ENCODE assay signal across 23 cellular contexts in genomic region chr12:46558696-46559095, GRCh38.
A peak's percentile ranks its signal among the peaks of the same experiment; 100 is the strongest.
DNase-seq lines count a peak whose midpoint lies in the region; ATAC-seq, FAIRE-seq and TF ChIP-seq lines count a peak whose summit lies in the region.
"Had no signal": no experiment of that assay in that cellular context is flagged by ENCODE, and none has a peak within 500 bp of the region (broad histone marks: within the 10 kb centered on the region; RNA-seq: fewer than 3 reads in every experiment).

No MANE protein-coding gene starts in this region.

- DNase-seq in K562 (ENCODE audit: extremely low read depth in 1 of 4, low spot score in 3 of 4), result no peak
- DNase-seq in fibroblast of peridontal ligament (ENCODE audit: extremely low read depth), result peak; percentile 45
- no peak for DNase-seq in sigmoid colon
- DNase-seq in HTR-8/SVneo (ENCODE audit: insufficient read length, low spot score), result no peak
- DNase-seq in stimulated activated CD4-positive, alpha-beta T cell treated with anti-CD3 and anti-CD28 coated beads, Interleukin-4, amount 100 ng/mL, for 24 hours, result no peak
- DNase-seq: 8988T; effector memory CD8-positive, alpha-beta T cell; hypothalamus; islet precursor cell; lower lobe of right lung; NCI-H1105; NCI-H2081; NK-92 treated with Interleukin-12 subunit alpha and Interleukin-12 subunit beta, amount 100 ng/mL, for 24 hours; occipital lobe; stimulated activated CD4-positive, alpha-beta T cell treated with anti-CD3 and anti-CD28 coated beads, Interleukin-1b, Interleukin-23, amount 100 ng/mL, for 48 hours; stimulated activated naive CD4-positive, alpha-beta T cell treated with Interleukin-2 at 50 U/mL for 16 hours; upper lobe of left lung had no signal

- no peaks in the 10 kb centered on the region for H3K79me2 ChIP-seq in ACC112 (ENCODE audit: control insufficient read depth, insufficient read depth, low read length, unreplicated experiment)
- no peaks in the 10 kb centered on the region for H3K79me2 ChIP-seq in K562 (ENCODE audit: control insufficient read depth, insufficient read depth, low read length)

- FAIRE-seq in K562 (lab: Jason Lieb, UNC), result no peak
- FAIRE-seq in HTR-8/SVneo (lab: Jason Lieb, UNC), result no peak

- TF ChIP-seq CTCF in K562 (IDR thresholded peaks at IDR 0.05 in 2 of 3, conservative IDR thresholded peaks at IDR 0.05 in 1 of 3; ENCODE audit: insufficient read depth in 2 of 3, low read depth in 1 of 3, low read length in 3 of 3), result no peak
- TF ChIP-seq CTCF in sigmoid colon (IDR thresholded peaks at IDR 0.05), result no peak

- POLR2A ChIA-PET in K562 (lab: Yijun Ruan, JAX), result no interaction called here

- H3K4me3 ChIP-seq in ACC112 (ENCODE audit: low read depth, low read length) (no peak overlapping the region), K562 (no peak overlapping the region), sigmoid colon (no peak overlapping the region)
- H3K4me3 ChIP-seq: lower lobe of right lung, upper lobe of left lung had no signal

- no peak for TF ChIP-seq EP300 in K562 (IDR thresholded peaks at IDR 0.05; ENCODE audit: low read length)
- no peak for TF ChIP-seq EP300 in sigmoid colon (IDR thresholded peaks at IDR 0.05)

- H3K9me3 ChIP-seq in K562 (replicated peaks; ENCODE audit: control insufficient read depth, insufficient read depth, low read depth, low read length) (no peaks in the 10 kb centered on the region), sigmoid colon (no peaks in the 10 kb centered on the region)
- H3K9me3 ChIP-seq: lower lobe of right lung, upper lobe of left lung had no signal

- no peaks in the 10 kb centered on the region for H3K27me3 ChIP-seq in ACC112 (ENCODE audit: insufficient read depth, low read length)
- no peaks in the 10 kb centered on the region for H3K27me3 ChIP-seq in K562 (ENCODE audit: control insufficient read depth in 2 of 2, insufficient read depth in 2 of 2, low read length in 2 of 2)
- H3K27me3 ChIP-seq in sigmoid colon, result no peaks in the 10 kb centered on the region
- H3K27me3 ChIP-seq: upper lobe of left lung had no signal

- 75% methylated on average over 5 of the region's 5 CpGs for WGBS in K562 (ENCODE audit: insufficient coverage, low coverage, missing lambda C conversion rate)
- 90 to 92% methylated on average over 5 of the region's 5 CpGs for WGBS in sigmoid colon, 2 donors

- no peaks in the 10 kb centered on the region for H4K20me1 ChIP-seq in K562 (replicated peaks; ENCODE audit: control insufficient read depth, insufficient read depth, low read length)

- no peak for TF ChIP-seq POLR2A in K562 (conservative IDR thresholded peaks at IDR 0.05)
- TF ChIP-seq POLR2A in sigmoid colon (IDR thresholded peaks at IDR 0.05), result no peak
- TF ChIP-seq POLR2A in GM18505 (IDR thresholded peaks at IDR 0.05; ENCODE audit: borderline replicate concordance, extremely low read depth, insufficient read depth, insufficient read length), result no peak

- TF ChIP-seq RAD21 in K562 (CRISPR knock-in tag; conservative IDR thresholded peaks at IDR 0.05 in 1 of 2, IDR thresholded peaks at IDR 0.05 in 1 of 2), result no peak

- H3K27ac ChIP-seq in ACC112 (ENCODE audit: low read depth, low read length), result peak overlapping the region; percentile 99
- H3K27ac ChIP-seq in K562 (ENCODE audit: extremely low read depth, low read depth, low read length), result no peak overlapping the region
- H3K27ac ChIP-seq in sigmoid colon, result peak overlapping the region in 3 of 4 donors; percentile 64 to 82 (median 79)
- H3K27ac ChIP-seq: lower lobe of right lung, RWPE1, upper lobe of left lung had no signal

- BruUV-seq in K562 (replicated peaks; lab: Mats Ljungman, UMichigan), result no TSS peak

- H3K9ac ChIP-seq in K562 (ENCODE audit: insufficient read depth in 1 of 2, low read depth in 2 of 2, low read length in 2 of 2), result no peak overlapping the region

- in situ Hi-C loops in K562 (cut with MboI), result no loop called here

- ATAC-seq in K562 (no peak), GM18505 (IDR thresholded peaks at IDR 0.05; ENCODE audit: unreplicated experiment) (no peak), GM18870 (IDR thresholded peaks at IDR 0.05; ENCODE audit: unreplicated experiment) (no peak)
- ATAC-seq: activated CD4-positive, CD25-positive, alpha-beta regulatory T cell treated with anti-CD3 and anti-CD28 coated beads, Interleukin-2, amount 50 U/mL, for 24 hours; effector memory CD8-positive, alpha-beta T cell; lower lobe of right lung; sciatic nerve had no signal

- intact Hi-C loops in K562 (cut with micrococcal nuclease) (loop anchor here (5.0 to 10.0 kb wide), 3 partner anchors 126 to 294 kb away; partner anchors contain the start of genes SLC38A1 and SLC38A2), sigmoid colon (cut with DNase I) (loop anchor here (5.0 kb wide), 2 partner anchors 156 to 176 kb away; no protein-coding TSS in a partner anchor)

- H3K4me2 ChIP-seq in K562 (ENCODE audit: insufficient read depth, low read length), result no peak overlapping the region

- CTCF ChIA-PET in K562 (lab: Yijun Ruan, JAX; ENCODE audit: low intra/inter-chr PET ratio), result no interaction called here

- no peaks in the 10 kb centered on the region for H3K36me3 ChIP-seq in ACC112 (ENCODE audit: insufficient read depth, low read length)
- no peaks in the 10 kb centered on the region for H3K36me3 ChIP-seq in K562 (ENCODE audit: control insufficient read depth, insufficient read depth, low read length)
- H3K36me3 ChIP-seq in sigmoid colon, result no peaks in the 10 kb centered on the region
- H3K36me3 ChIP-seq: lower lobe of right lung, upper lobe of left lung had no signal

- H3K9me1 ChIP-seq in K562 (ENCODE audit: control insufficient read depth, insufficient read depth, low read length), result no peaks in the 10 kb centered on the region

- peaks cover 85% of the 10 kb centered on the region for H3K4me1 ChIP-seq in ACC112 (ENCODE audit: control insufficient read depth, insufficient read depth, low read length, unreplicated experiment)
- H3K4me1 ChIP-seq in K562 (replicated peaks in 1 of 2; ENCODE audit: control insufficient read depth in 2 of 2, insufficient read depth in 2 of 2, low read length in 2 of 2), result peaks cover 3 to 37% of the 10 kb centered on the region in 2 experiments; a peak in 4 of 5 replicates
- H3K4me1 ChIP-seq in sigmoid colon, result peaks cover 0 to 79% (median 58%) of the 10 kb centered on the region in 4 donors

- H2AFZ ChIP-seq in ACC112 (ENCODE audit: low read length, unreplicated experiment) (no peak overlapping the region), K562 (ENCODE audit: low read depth, low read length) (0 out of 2 replicates have a peak overlapping the region, but pooled peaks have one; percentile 54)

TF ChIP-seq in K562, 482 proteins besides CTCF, POLR2A, EP300 and RAD21:
- 0 out of 2 replicates have a peak, but pooled peaks have one; percentile 53 for TF ChIP-seq KLF6 (CRISPR knock-in tag; IDR thresholded peaks at IDR 0.05; ENCODE audit: borderline replicate concordance)
- TF ChIP-seq NCOA6 (IDR thresholded peaks at IDR 0.05), result no peak
- TF ChIP-seq SMAD3 (CRISPR knock-in tag; conservative IDR thresholded peaks at IDR 0.05), result 0 out of 2 replicates have a peak, but pooled peaks have one; percentile 28
- no peak for TF ChIP-seq STAG1 (CRISPR knock-in tag; IDR thresholded peaks at IDR 0.05; ENCODE audit: borderline replicate concordance)
- TF ChIP-seq MXD1 (CRISPR knock-in tag; IDR thresholded peaks at IDR 0.05; ENCODE audit: borderline replicate concordance, poor library complexity, severe bottlenecking), result no peak
- TF ChIP-seq RAD51 (IDR thresholded peaks at IDR 0.05; ENCODE audit: borderline replicate concordance, low read depth), result no peak
- TF ChIP-seq NELFE (IDR thresholded peaks at IDR 0.05; ENCODE audit: insufficient read depth, insufficient read length), result no peak
- TF ChIP-seq NR4A1 (CRISPR knock-in tag; IDR thresholded peaks at IDR 0.05), result no peak
- TF ChIP-seq NR4A1 (tag; IDR thresholded peaks at IDR 0.05), result peak; percentile 57; the same call in 1 of the 2 replicates
- no peak for TF ChIP-seq ZNF274 (IDR thresholded peaks at IDR 0.05; ENCODE audit: borderline replicate concordance, low read depth, low read length)
- TF ChIP-seq CTCFL (IDR thresholded peaks at IDR 0.05; ENCODE audit: borderline replicate concordance, insufficient read depth, low read depth, low read length, poor library complexity, severe bottlenecking), result no peak
- TF ChIP-seq DMBX1 (CRISPR knock-in tag; IDR thresholded peaks at IDR 0.05; ENCODE audit: borderline replicate concordance), result peak; percentile 69; the same call in 1 of the 2 replicates
- TF ChIP-seq ZNF449 (CRISPR knock-in tag; IDR thresholded peaks at IDR 0.05), result 0 out of 2 replicates have a peak, but pooled peaks have one; percentile 31
